ENCODE assay signal across 8 cellular contexts in the genomic region with DNA sequence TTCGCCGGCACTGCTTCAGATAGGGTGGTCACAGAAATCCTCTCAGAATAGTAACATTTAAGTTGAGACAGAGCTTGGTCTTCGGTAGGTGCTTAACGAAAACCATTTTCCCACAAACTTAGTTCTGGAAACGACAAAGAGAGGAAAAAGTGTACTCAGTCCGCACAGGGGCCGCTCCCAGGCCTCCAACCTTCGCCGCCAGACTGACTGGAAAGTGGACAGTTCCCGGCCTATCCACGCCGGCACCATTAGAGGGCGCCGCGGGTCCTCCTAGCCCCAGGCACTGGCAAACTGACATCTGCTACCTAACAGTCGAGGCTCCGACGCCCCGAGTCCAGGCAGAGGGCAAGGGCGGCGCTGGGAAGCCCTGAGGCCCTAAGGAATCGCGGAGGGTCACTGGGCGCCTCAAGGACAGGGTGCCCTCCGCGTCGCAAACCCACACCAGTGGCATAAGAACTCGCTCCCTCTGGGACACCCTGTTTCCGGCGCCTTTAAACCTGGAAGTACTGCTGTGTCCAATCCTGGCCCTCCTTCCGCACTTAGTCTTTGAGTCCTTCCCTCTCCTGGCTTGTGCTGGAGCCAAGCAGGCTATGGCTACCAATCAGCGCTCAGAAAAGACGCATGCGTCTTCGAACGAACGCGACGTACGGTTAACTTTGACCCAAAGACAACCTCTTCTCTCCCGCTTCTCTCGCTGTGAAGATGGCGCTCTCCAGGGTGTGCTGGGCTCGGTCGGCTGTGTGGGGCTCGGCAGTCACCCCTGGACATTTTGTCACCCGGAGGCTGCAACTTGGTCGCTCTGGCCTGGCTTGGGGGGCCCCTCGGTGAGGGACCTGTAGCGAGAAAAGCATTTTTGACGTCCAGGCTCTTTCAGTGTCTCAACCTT. TPM values are rescaled to one million over a fixed set of nuclear protein-coding genes. Genes with fewer than 3 reads are reported as not detected.
A peak's percentile ranks its signal among the peaks of the same experiment; 100 is the strongest.
DNase-seq lines count a peak whose midpoint lies in the region; ATAC-seq, FAIRE-seq and TF ChIP-seq lines count a peak whose summit lies in the region.

A gene with protein sequence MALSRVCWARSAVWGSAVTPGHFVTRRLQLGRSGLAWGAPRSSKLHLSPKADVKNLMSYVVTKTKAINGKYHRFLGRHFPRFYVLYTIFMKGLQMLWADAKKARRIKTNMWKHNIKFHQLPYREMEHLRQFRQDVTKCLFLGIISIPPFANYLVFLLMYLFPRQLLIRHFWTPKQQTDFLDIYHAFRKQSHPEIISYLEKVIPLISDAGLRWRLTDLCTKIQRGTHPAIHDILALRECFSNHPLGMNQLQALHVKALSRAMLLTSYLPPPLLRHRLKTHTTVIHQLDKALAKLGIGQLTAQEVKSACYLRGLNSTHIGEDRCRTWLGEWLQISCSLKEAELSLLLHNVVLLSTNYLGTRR (plus strand): TSS at position 673 of the 886 bp plus-strand sequence. CDS start 30 bp downstream, at position 703.

- peak; percentile 18 for FAIRE-seq in bronchial epithelial cell (lab: Jason Lieb, UNC)

- H3K4me3 ChIP-seq in AG09309 (ENCODE audit: control insufficient read depth, low read depth, low read length), result peak within 1 kb of the TSS; percentile 82
- H3K4me3 ChIP-seq in WI38 (ENCODE audit: low read depth, low read length), result peak within 1 kb of the TSS; percentile 92
- H3K4me3 ChIP-seq in bronchial epithelial cell (ENCODE audit: low read depth, low read length), result peak within 1 kb of the TSS; percentile 59
- peak within 1 kb of the TSS; percentile 86 for H3K4me3 ChIP-seq in smooth muscle cell

- ATAC-seq in GM18909 (IDR thresholded peaks at IDR 0.05; ENCODE audit: poor library complexity, unreplicated experiment), result peak; percentile 94
- peak; percentile 96 for ATAC-seq in HG03175 (IDR thresholded peaks at IDR 0.05; ENCODE audit: unreplicated experiment)

- DNase-seq in AG09309 (ENCODE audit: low read depth) (peak; percentile 95), NCI-H2227 treated with DMSO at 0.1 percent for 48 hours (lab: John Stamatoyannopoulos, UW) (peak; percentile 93), bronchial epithelial cell (ENCODE audit: low read depth) (peak; percentile 99), iPS-NIHi7 (ENCODE audit: extremely low spot score) (peak; percentile 95), smooth muscle cell (lab: John Stamatoyannopoulos, UW; ENCODE audit: unreplicated experiment) (peak; percentile 95)

- peak within 1 kb of the TSS; percentile 89 for H2AFZ ChIP-seq in smooth muscle cell (ENCODE audit: low read depth)

- H3K9ac ChIP-seq in smooth muscle cell (ENCODE audit: low read depth), result peak within 1 kb of the TSS; percentile 82

- no peaks in the 10 kb centered on the region for H4K20me1 ChIP-seq in smooth muscle cell (ENCODE audit: low read depth)

- WGBS in smooth muscle cell (ENCODE audit: low lambda C conversion rate), result 5% methylated on average over 51 of the region's 51 CpGs

- H3K4me1 ChIP-seq in smooth muscle cell (ENCODE audit: low read depth), result peaks cover 13% of the 10 kb centered on the region

- peak within 1 kb of the TSS; percentile 73 for H3K27ac ChIP-seq in smooth muscle cell (ENCODE audit: low read depth)

- H3K4me2 ChIP-seq in smooth muscle cell, result peak within 1 kb of the TSS; percentile 97

- H3K27me3 ChIP-seq in bronchial epithelial cell (ENCODE audit: control insufficient read depth, insufficient read depth, low read length) (no peaks in the 10 kb centered on the region), smooth muscle cell (ENCODE audit: low read depth) (no peaks in the 10 kb centered on the region)

- peaks cover 17% of the 10 kb centered on the region for H3K79me2 ChIP-seq in smooth muscle cell (ENCODE audit: low read depth)

- no peaks in the 10 kb centered on the region for H3F3A ChIP-seq in smooth muscle cell (ENCODE audit: low read depth)

- TF ChIP-seq CTCF in AG09309 (IDR thresholded peaks at IDR 0.05; ENCODE audit: control insufficient read depth, insufficient read depth, low read depth, low read length, missing control alignments), result peak; percentile 95
- TF ChIP-seq CTCF in WI38 (IDR thresholded peaks at IDR 0.05; ENCODE audit: low read depth, low read length), result peak; percentile 86
- peak; percentile 97 for TF ChIP-seq CTCF in bronchial epithelial cell (IDR thresholded peaks at IDR 0.05; ENCODE audit: insufficient read depth, low read length, severe bottlenecking)
- TF ChIP-seq CTCF in smooth muscle cell (IDR thresholded peaks at IDR 0.05; ENCODE audit: borderline replicate concordance, insufficient read depth, poor library complexity, severe bottlenecking), result peak; percentile 85

- peaks cover 1% of the 10 kb centered on the region for H3K36me3 ChIP-seq in bronchial epithelial cell (ENCODE audit: control insufficient read depth, insufficient read depth, low read length)
- no peaks in the 10 kb centered on the region for H3K36me3 ChIP-seq in smooth muscle cell (ENCODE audit: low read depth)

- H3K9me3 ChIP-seq in smooth muscle cell (replicated peaks; ENCODE audit: low read depth), result no peaks in the 10 kb centered on the region

RNA-seq across cellular contexts. Expression of the gene that starts here (rescaled TPM):
- 41.2 and 67.9 TPM in 2 replicates for total RNA-seq in bronchial epithelial cell
- total RNA-seq in smooth muscle cell, result 32.9 and 45.4 TPM in 2 replicates
- 8.9 and 10.8 TPM in 2 replicates for polyA plus RNA-seq in smooth muscle cell

Comparison
In these comparisons a context has a peak if more than half of its experiments do, and no peak if none do; other contexts are left out.
1. Peak in every context shown above with its lines: DNase-seq, ATAC-seq, H3K4me3 ChIP-seq and H3K27ac ChIP-seq.